Comparison of ENCODE assay signal across 27 cellular contexts in genomic region chr10:132746386-132746785, GRCh38. TPM values are rescaled to one million over a fixed set of nuclear protein-coding genes. Genes with fewer than 3 reads are reported as not detected.
"Had no signal": no experiment of that assay in that cellular context is flagged by ENCODE, and none has a peak within 500 bp of the region (broad histone marks: within the 10 kb centered on the region; RNA-seq: fewer than 3 reads in every experiment).

No MANE protein-coding gene starts in this region.

- H3K4me1 Mint-ChIP-seq: activated B cell treated with CpG ODN at 0.5 μM for 24 hours had no signal

- H3K27ac ChIP-seq: adrenal gland, epithelial cell of prostate, foreskin keratinocyte, vagina had no signal

- H3K4me3 Mint-ChIP-seq: activated B cell treated with CpG ODN at 0.5 μM for 24 hours; activated CD4-positive, alpha-beta memory T cell treated with anti-CD3 and anti-CD28 coated beads for 36 hours; activated T-helper 1 cell treated with anti-CD3 and anti-CD28 coated beads, Interleukin-12 subunit alpha, Interleukin-12 subunit beta, Interleukin-2, Interleukin-4 antibody, amounts not matched to agents 30 ng/mL and 10 ng/mL and 1 ng/mL, durations not matched to agents 14 hours and 24 hours and 36 hours had no signal

- H3K9me3 Mint-ChIP-seq: activated B cell treated with CpG ODN at 0.5 μM for 24 hours; activated CD4-positive, alpha-beta memory T cell treated with anti-CD3 and anti-CD28 coated beads for 36 hours; activated naive CD4-positive, alpha-beta T cell treated with anti-CD3 and anti-CD28 coated beads, Interleukin-2, amount 50 U/mL, for 72 hours; activated T-helper 1 cell treated with anti-CD3 and anti-CD28 coated beads, Interleukin-12 subunit alpha, Interleukin-12 subunit beta, Interleukin-2, Interleukin-4 antibody, amounts not matched to agents 30 ng/mL and 10 ng/mL and 1 ng/mL, durations not matched to agents 14 hours and 24 hours and 36 hours; nephron progenitor cell had no signal

- H3K27ac Mint-ChIP-seq: activated B cell treated with CpG ODN at 0.5 μM for 24 hours; activated CD4-positive, alpha-beta memory T cell treated with anti-CD3 and anti-CD28 coated beads for 36 hours; activated naive CD4-positive, alpha-beta T cell treated with anti-CD3 and anti-CD28 coated beads, Interleukin-2, amount 50 U/mL, for 72 hours; activated T-helper 1 cell treated with anti-CD3 and anti-CD28 coated beads, Interleukin-12 subunit alpha, Interleukin-12 subunit beta, Interleukin-2, Interleukin-4 antibody, amounts not matched to agents 30 ng/mL and 10 ng/mL and 1 ng/mL, durations not matched to agents 14 hours and 24 hours and 36 hours; nephron progenitor cell had no signal

- DNase-seq: activated B cell treated with CpG ODN at 0.5 μM for 24 hours; activated CD4-positive, alpha-beta memory T cell treated with anti-CD3 and anti-CD28 coated beads for 36 hours; activated CD4-positive, alpha-beta T cell treated with anti-CD3 and anti-CD28 coated beads for 4 hours; activated gamma-delta T cell treated with Interleukin-2 at 50 U/mL for 16 hours; activated T-cell treated with anti-CD3 and anti-CD28 coated beads for 4 hours; adrenal gland; dermis blood vessel endothelial cell; foreskin keratinocyte; glutamatergic neuron; stimulated activated CD4-positive, alpha-beta T cell treated with anti-CD3 and anti-CD28 coated beads, Interleukin-2, amount 100 ng/mL, for 24 hours; stimulated activated naive CD8-positive, alpha-beta T cell treated with anti-CD3 and anti-CD28 coated beads, Interleukin-15, Interleukin-2, amounts not matched to agents 100 U/mL and 50 U/mL, for 24 hours; transverse colon had no signal

- FAIRE-seq: bronchial epithelial cell, keratinocyte had no signal

- H3K27me3 ChIP-seq: adrenal gland, foreskin keratinocyte, transverse colon, vagina had no signal

- H3K4me1 ChIP-seq: adrenal gland, foreskin keratinocyte had no signal

- H3K36me3 Mint-ChIP-seq: activated CD4-positive, alpha-beta memory T cell treated with anti-CD3 and anti-CD28 coated beads for 36 hours; activated naive CD4-positive, alpha-beta T cell treated with anti-CD3 and anti-CD28 coated beads, Interleukin-2, amount 50 U/mL, for 72 hours had no signal

- H3K27me3 Mint-ChIP-seq: activated B cell treated with CpG ODN at 0.5 μM for 24 hours; activated CD4-positive, alpha-beta memory T cell treated with anti-CD3 and anti-CD28 coated beads for 36 hours had no signal

- H3K36me3 ChIP-seq: transverse colon had no signal

- H3K9me3 ChIP-seq: adrenal gland, transverse colon, vagina had no signal

- H3K4me3 ChIP-seq: adrenal gland, lung, transverse colon, vagina had no signal

RNA-seq across cellular contexts. Expression of gene NKX6-2, which starts 39.6 kb away (rescaled TPM):
- total RNA-seq: activated B cell treated with CpG ODN at 0.5 μM for 24 hours; activated CD4-positive, alpha-beta memory T cell treated with anti-CD3 and anti-CD28 coated beads for 36 hours; activated naive CD4-positive, alpha-beta T cell treated with anti-CD3 and anti-CD28 coated beads, Interleukin-2, amount 50 U/mL, for 72 hours; activated T-helper 1 cell treated with anti-CD3 and anti-CD28 coated beads, Interleukin-12 subunit alpha, Interleukin-12 subunit beta, Interleukin-2, Interleukin-4 antibody, amounts not matched to agents 30 ng/mL and 10 ng/mL and 1 ng/mL, durations not matched to agents 14 hours and 24 hours and 36 hours; adrenal gland; bronchial epithelial cell; chondrocyte; dermis blood vessel endothelial cell; fibroblast of lung; foreskin keratinocyte; left lobe of liver; lung; myocyte; omental fat pad; posterior vena cava; T-helper 2 cell treated with Interferon-gamma antibody and Interleukin-4, amounts not matched to agents 100 ng/mL and 5 ng/mL, for 36 hours; transverse colon had no signal
- polyA plus RNA-seq: fibroblast of lung, foreskin keratinocyte, keratinocyte had no signal
